ENCODE assay signal across 9 cellular contexts in the genomic region with DNA sequence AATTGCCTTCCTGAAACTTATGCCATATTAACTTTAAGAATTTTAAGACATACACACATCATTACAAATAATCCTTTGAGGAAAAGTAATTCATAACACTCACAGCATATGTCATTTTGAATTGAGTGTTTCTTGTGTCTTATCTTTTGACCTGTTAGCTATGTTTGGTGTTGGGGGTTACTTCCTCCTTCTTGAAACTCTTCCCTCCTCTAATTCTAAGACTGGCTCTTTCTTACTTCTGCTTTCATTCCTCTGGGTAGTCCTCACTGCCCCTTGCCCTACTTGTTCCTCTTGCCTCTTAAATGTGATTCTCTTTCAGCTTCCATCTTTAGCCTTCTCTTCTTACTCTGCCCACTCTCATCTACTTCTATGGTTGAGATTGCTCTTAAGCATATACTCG. TPM values are rescaled to one million over a fixed set of nuclear protein-coding genes. Genes with fewer than 3 reads are reported as not detected.
DNase-seq lines count a peak whose midpoint lies in the region; ATAC-seq and TF ChIP-seq lines count a peak whose summit lies in the region.
"Had no signal": no experiment of that assay in that cellular context is flagged by ENCODE, and none has a peak within 500 bp of the region (broad histone marks: within the 10 kb centered on the region; RNA-seq: fewer than 3 reads in every experiment).

No MANE protein-coding gene starts in this region.

- H3K36me3 ChIP-seq in spleen, result no peaks in the 10 kb centered on the region

- H3K27me3 ChIP-seq in spleen (replicated peaks in 1 of 7), result no peaks in the 10 kb centered on the region

- peak; percentile 100 for ATAC-seq in GM19043 (IDR thresholded peaks at IDR 0.05; ENCODE audit: low read depth, unreplicated experiment)
- peak; percentile 94 for ATAC-seq in HG02763 (IDR thresholded peaks at IDR 0.05; ENCODE audit: unreplicated experiment)

- no peak overlapping the region for H3K4me3 ChIP-seq in spleen

- H3K9me3 ChIP-seq in spleen, result no peaks in the 10 kb centered on the region

- whole genome bisulfite sequencing in spleen, 5 donors, result 76 to 93% (median 81%) methylated on average over 1 of the region's 1 CpG

- DNase-seq in Kasumi-1 (lab: John Stamatoyannopoulos, UW) (peak; percentile 98 to 99), spleen (no peak), NCI-H1048 (lab: John Stamatoyannopoulos, UW) (no peak), COLO668 (lab: John Stamatoyannopoulos, UW; ENCODE audit: unreplicated experiment) (no peak), HCEC 1CT (no peak)
- DNase-seq: activated CD4-positive, alpha-beta T cell treated with anti-CD3 and anti-CD28 coated beads, Interleukin-2, amount 50 U/mL, for 1 hour; NCI-H2227 treated with DMSO at 0.1 percent for 48 hours had no signal

- H3K4me1 ChIP-seq in spleen, result peaks cover 0 to 32% (median 13%) of the 10 kb centered on the region in 6 donors

- peak overlapping the region in 5 of 8 donors; percentile 20 to 70 (median 26) for H3K27ac ChIP-seq in spleen

- no peak for TF ChIP-seq CTCF in spleen (IDR thresholded peaks at IDR 0.05 in 8 of 11, conservative IDR thresholded peaks at IDR 0.05 in 3 of 11)

- TF ChIP-seq POLR2A in spleen (IDR thresholded peaks at IDR 0.05), result no peak

- intact Hi-C loops in spleen (cut with DNase I; ENCODE audit: low total_unique reads), result no loop called here

RNA-seq across cellular contexts. Expression of a gene that starts 28.3 kb away (rescaled TPM):
- 100 to 1,000 TPM in 5 of 7 donors, 10 to 100 TPM in 2; 95.1 to 168 (median 136) TPM for total RNA-seq in spleen
- 10 to 100 TPM; 30.1 to 35.7 (median 30.6) TPM for polyA plus RNA-seq in spleen

Comparison
In these comparisons a context has a peak if more than half of its experiments do, and no peak if none do; other contexts are left out.
1. DNase-seq: peak in Kasumi-1 (2 of 2); none in spleen (single experiment), NCI-H1048 (single experiment), COLO668 (single experiment) and HCEC 1CT (single experiment).